6 cellular contexts compared by ENCODE assay signal in the genomic region with DNA sequence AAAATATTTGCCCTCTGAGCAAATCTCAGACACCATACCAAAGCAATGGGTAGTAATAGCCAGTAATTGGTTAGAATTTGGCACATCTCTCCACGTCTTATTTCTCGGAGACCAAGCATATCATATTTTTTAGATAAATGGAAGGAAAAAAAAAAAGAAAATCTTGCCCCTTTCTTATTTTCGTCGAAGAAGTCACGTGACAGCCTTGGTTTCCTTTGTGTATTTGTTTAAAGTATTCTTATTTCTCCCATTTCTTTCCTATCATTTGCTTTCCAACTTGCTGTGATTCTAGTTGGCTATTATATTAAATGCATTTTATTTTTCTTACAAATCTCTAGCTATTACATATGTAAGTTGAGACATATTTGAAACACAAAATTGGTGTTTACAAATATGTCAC.
"Had no signal": no experiment of that assay in that cellular context is flagged by ENCODE, and none has a peak within 500 bp of the region (broad histone marks: within the 10 kb centered on the region; RNA-seq: fewer than 3 reads in every experiment).

No MANE protein-coding gene starts in this region.

- DNase-seq: GDM1, GF-D8 had no signal

- FAIRE-seq: GM12891, GM12892, GM18507, GM19239 had no signal
